ENCODE assay signal across 9 cellular contexts in the genomic region with DNA sequence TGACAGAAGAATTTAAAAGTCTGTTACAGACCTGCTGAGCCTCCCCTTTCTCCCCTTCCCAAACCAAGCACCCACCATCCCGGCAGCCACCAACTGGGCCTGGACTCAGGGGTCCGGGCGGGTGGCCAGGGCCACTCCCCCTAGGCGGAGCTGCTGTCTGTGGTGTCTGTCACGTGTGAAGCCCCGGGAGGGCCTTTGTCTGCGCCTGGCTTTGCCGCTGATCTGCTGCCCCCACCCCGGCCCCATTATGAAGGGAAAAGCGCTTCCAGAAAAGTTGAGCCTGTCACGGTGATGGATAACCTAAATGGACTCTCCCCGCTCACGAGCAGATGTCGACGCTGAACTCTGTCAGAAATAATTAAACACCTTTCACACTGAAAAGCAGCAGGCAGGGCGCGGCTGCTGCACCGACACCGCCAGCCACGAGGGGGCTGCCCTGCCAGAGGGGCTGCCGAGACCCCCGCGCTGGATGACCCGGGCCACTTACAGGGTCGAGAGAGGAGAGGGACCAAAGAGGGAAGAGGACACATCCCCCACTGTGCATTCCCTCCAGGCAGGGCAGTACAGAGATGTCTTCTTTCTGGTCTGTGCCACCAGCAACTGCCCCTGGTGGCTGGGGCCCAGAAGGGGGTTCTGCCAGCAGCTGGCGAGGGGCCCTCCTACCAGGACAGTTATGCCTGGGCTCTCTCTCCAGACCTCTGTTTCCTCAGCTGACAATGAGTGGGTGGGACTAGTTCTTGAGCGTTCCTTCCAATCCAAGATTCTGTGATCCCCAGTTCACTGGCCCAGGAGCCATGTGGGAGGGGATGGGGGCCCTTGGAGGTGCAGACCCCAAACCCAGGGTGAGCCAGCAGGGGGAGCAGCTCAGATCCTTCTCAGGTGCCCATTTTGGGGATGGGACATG. TPM values are rescaled to one million over a fixed set of nuclear protein-coding genes. Genes with fewer than 3 reads are reported as not detected.
DNase-seq lines count a peak whose midpoint lies in the region; ATAC-seq and TF ChIP-seq lines count a peak whose summit lies in the region.
"Had no signal": no experiment of that assay in that cellular context is flagged by ENCODE, and none has a peak within 500 bp of the region (broad histone marks: within the 10 kb centered on the region; RNA-seq: fewer than 3 reads in every experiment).

No MANE protein-coding gene starts in this region.

- CTCF ChIA-PET in activated CD4-positive, alpha-beta memory T cell treated with anti-CD3 and anti-CD28 coated beads, Interleukin-2, amount 10 ng/mL, durations not matched to agents 7 days and 5 days (lab: Charles Lee), result interaction anchor here (1.2 kb wide), 1 partner anchor 253 kb away, joined by 3 read pairs; no protein-coding TSS in a partner anchor

- peaks cover 19% of the 10 kb centered on the region for H3K27me3 Mint-ChIP-seq in nephron progenitor cell (ENCODE audit: low read depth, poor library complexity)
- peaks cover 22% of the 10 kb centered on the region for H3K27me3 Mint-ChIP-seq in activated CD4-positive, alpha-beta memory T cell treated with anti-CD3 and anti-CD28 coated beads, Interleukin-2, amount 10 ng/mL, durations not matched to agents 7 days and 5 days

- no peaks in the 10 kb centered on the region for H3K36me3 Mint-ChIP-seq in nephron progenitor cell (ENCODE audit: low read depth)
- H3K36me3 Mint-ChIP-seq in activated CD4-positive, alpha-beta memory T cell treated with anti-CD3 and anti-CD28 coated beads, Interleukin-2, amount 10 ng/mL, durations not matched to agents 7 days and 5 days (ENCODE audit: low read depth), result no peaks in the 10 kb centered on the region
- H3K36me3 Mint-ChIP-seq: naive B cell had no signal

- H3K4me1 Mint-ChIP-seq in nephron progenitor cell, result peaks cover 96% of the 10 kb centered on the region
- H3K4me1 Mint-ChIP-seq in activated CD4-positive, alpha-beta memory T cell treated with anti-CD3 and anti-CD28 coated beads, Interleukin-2, amount 10 ng/mL, durations not matched to agents 7 days and 5 days, result no peaks in the 10 kb centered on the region
- H3K4me1 Mint-ChIP-seq: naive B cell had no signal

- DNase-seq in NCI-H345 (lab: John Stamatoyannopoulos, UW), result peak; percentile 79
- DNase-seq in epithelial cell of proximal tubule (ENCODE audit: low read depth), result no peak
- DNase-seq in nephron progenitor cell, result peak; percentile 78
- DNase-seq in activated CD4-positive, alpha-beta memory T cell treated with anti-CD3 and anti-CD28 coated beads, Interleukin-2, amount 10 ng/mL, durations not matched to agents 7 days and 5 days, result no peak
- DNase-seq in NOMO-1 (lab: John Stamatoyannopoulos, UW; ENCODE audit: unreplicated experiment in 2 of 2), result no peak
- DNase-seq: naive B cell had no signal

- H3K4me3 ChIP-seq in epithelial cell of proximal tubule (ENCODE audit: low read depth, low read length), result peak overlapping the region; percentile 48

- peak overlapping the region; percentile 76 for H3K4me3 Mint-ChIP-seq in nephron progenitor cell
- no peak overlapping the region for H3K4me3 Mint-ChIP-seq in activated CD4-positive, alpha-beta memory T cell treated with anti-CD3 and anti-CD28 coated beads, Interleukin-2, amount 10 ng/mL, durations not matched to agents 7 days and 5 days

- peak overlapping the region; percentile 54 for H3K27ac Mint-ChIP-seq in nephron progenitor cell
- H3K27ac Mint-ChIP-seq in activated CD4-positive, alpha-beta memory T cell treated with anti-CD3 and anti-CD28 coated beads, Interleukin-2, amount 10 ng/mL, durations not matched to agents 7 days and 5 days, result no peak overlapping the region

- TF ChIP-seq CTCF in GM12874 (IDR thresholded peaks at IDR 0.05; ENCODE audit: insufficient read depth, low read depth, low read length), result peak; percentile 44
- peak; percentile 56 for TF ChIP-seq CTCF in epithelial cell of proximal tubule (conservative IDR thresholded peaks at IDR 0.05; ENCODE audit: low read depth, low read length)
- peak; percentile 68 for TF ChIP-seq CTCF in nephron progenitor cell (IDR thresholded peaks at IDR 0.05)

- POLR2A ChIA-PET in activated CD4-positive, alpha-beta memory T cell treated with anti-CD3 and anti-CD28 coated beads, Interleukin-2, amount 10 ng/mL, durations not matched to agents 7 days and 5 days (lab: Charles Lee), result no interaction called here

- ATAC-seq in HG02763 (IDR thresholded peaks at IDR 0.05; ENCODE audit: unreplicated experiment) (no peak), HG03139 (IDR thresholded peaks at IDR 0.05; ENCODE audit: unreplicated experiment) (no peak)

- H3K9me3 Mint-ChIP-seq in nephron progenitor cell, result no peaks in the 10 kb centered on the region
- no peaks in the 10 kb centered on the region for H3K9me3 Mint-ChIP-seq in activated CD4-positive, alpha-beta memory T cell treated with anti-CD3 and anti-CD28 coated beads, Interleukin-2, amount 10 ng/mL, durations not matched to agents 7 days and 5 days
- H3K9me3 Mint-ChIP-seq: naive B cell had no signal

RNA-seq across cellular contexts. Expression of gene BARHL1, which starts 36.0 kb away (rescaled TPM):
- not detected in 2 replicates for total RNA-seq in epithelial cell of proximal tubule
- total RNA-seq in activated CD4-positive, alpha-beta memory T cell treated with anti-CD3 and anti-CD28 coated beads, Interleukin-2, amount 10 ng/mL, durations not matched to agents 7 days and 5 days, result not detected

Comparison
In these comparisons a context has a peak if more than half of its experiments do, and no peak if none do; other contexts are left out.
1. DNase-seq: peak in NCI-H345 (single experiment) and nephron progenitor cell (single experiment); none in epithelial cell of proximal tubule (single experiment), activated CD4-positive, alpha-beta memory T cell treated with anti-CD3 and anti-CD28 coated beads, Interleukin-2, amount 10 ng/mL, durations not matched to agents 7 days and 5 days (single experiment) and NOMO-1 (0 of 2).
2. Peak in every context shown above with its lines, with median percentiles within 50 percentile points of each other: CTCF ChIP-seq.